Comparison of ENCODE assay signal across 17 cellular contexts in genomic region chr16:24482681-24483202, GRCh38. TPM values are rescaled to one million over a fixed set of nuclear protein-coding genes. Genes with fewer than 3 reads are reported as not detected.
DNase-seq lines count a peak whose midpoint lies in the region; ATAC-seq and TF ChIP-seq lines count a peak whose summit lies in the region.
"Had no signal": no experiment of that assay in that cellular context is flagged by ENCODE, and none has a peak within 500 bp of the region (broad histone marks: within the 10 kb centered on the region; RNA-seq: fewer than 3 reads in every experiment).

No MANE protein-coding gene starts in this region.

- no peak overlapping the region for H3K4me3 Mint-ChIP-seq in GM23338
- no peak overlapping the region for H3K4me3 Mint-ChIP-seq in endodermal cell
- H3K4me3 Mint-ChIP-seq in neural progenitor cell = peak overlapping the region; percentile 69
- H3K4me3 Mint-ChIP-seq: CD4-positive, alpha-beta T cell had no signal

- WGBS in endodermal cell (ENCODE audit: insufficient coverage in 1 of 2, insufficient read length in 1 of 2), 2 experiments = 2 to 14% methylated on average over 4 of the region's 4 CpGs
- WGBS in psoas muscle, 3 donors = 51 to 55% (median 55%) methylated on average over 4 of the region's 4 CpGs

- H3K4me3 ChIP-seq in GM23338 (no peak overlapping the region), endodermal cell (ENCODE audit: low read length) (peak overlapping the region; percentile 42), neural progenitor cell (peak overlapping the region; percentile 11), psoas muscle (no peak overlapping the region)
- H3K4me3 ChIP-seq: GM12878, HAP-1, SK-N-MC had no signal

- peaks cover 12% of the 10 kb centered on the region for H3K9me3 Mint-ChIP-seq in GM23338
- peaks cover 18% of the 10 kb centered on the region for H3K9me3 Mint-ChIP-seq in endodermal cell
- peaks cover 14% of the 10 kb centered on the region for H3K9me3 Mint-ChIP-seq in neural progenitor cell

- H2AFZ ChIP-seq in GM23338 = no peak overlapping the region
- H2AFZ ChIP-seq in neural progenitor cell (replicated peaks) = no peak overlapping the region

- H3K27ac Mint-ChIP-seq in GM23338 (no peak overlapping the region), endodermal cell (peak overlapping the region; percentile 81), neural progenitor cell (peak overlapping the region; percentile 80)
- H3K27ac Mint-ChIP-seq: CD4-positive, alpha-beta T cell had no signal

- H3K4me2 ChIP-seq in GM23338 (0 out of 2 replicates have a peak overlapping the region, but pooled peaks have one; percentile 13), neural progenitor cell (peak overlapping the region; percentile 55)

- peaks cover 42% of the 10 kb centered on the region for H3K27me3 ChIP-seq in GM23338 (ENCODE audit: insufficient read depth)
- no peaks in the 10 kb centered on the region for H3K27me3 ChIP-seq in endodermal cell (ENCODE audit: control insufficient read depth, insufficient read depth, low read length, poor library complexity, severe bottlenecking)
- peaks cover 96% of the 10 kb centered on the region for H3K27me3 ChIP-seq in neural progenitor cell
- peaks cover 0 to 4% (median 3%) of the 10 kb centered on the region in 3 donors for H3K27me3 ChIP-seq in psoas muscle (ENCODE audit: insufficient read depth in 3 of 3, low read length in 2 of 3)

- in situ Hi-C loops in KBM-7 (cut with MboI; ENCODE audit: low pct_unique_long_range_greater_than_20kb, low sequenced_read_pairs) = loop anchor here (25.0 kb wide), 1 partner anchor 120 kb away; no protein-coding TSS in a partner anchor

- H3K36me3 Mint-ChIP-seq in GM23338 (ENCODE audit: low read depth) (peaks cover 2% of the 10 kb centered on the region; the same call in 1 of the 3 replicates), endodermal cell (ENCODE audit: low read depth) (peaks cover 6% of the 10 kb centered on the region), neural progenitor cell (no peaks in the 10 kb centered on the region)

- H3K27me3 Mint-ChIP-seq in GM23338 (ENCODE audit: insufficient read depth, low read depth, poor library complexity) = peaks cover 43% of the 10 kb centered on the region
- H3K27me3 Mint-ChIP-seq in endodermal cell (ENCODE audit: insufficient read depth) = peaks cover 29% of the 10 kb centered on the region
- H3K27me3 Mint-ChIP-seq in neural progenitor cell (ENCODE audit: insufficient read depth, low read depth) = peaks cover 16% of the 10 kb centered on the region

- H3K9me3 ChIP-seq in endodermal cell (ENCODE audit: control insufficient read depth, low read length) (peaks cover 20% of the 10 kb centered on the region), neural progenitor cell (ENCODE audit: low read depth) (no peaks in the 10 kb centered on the region), psoas muscle (no peaks in the 10 kb centered on the region)

- H3K4me1 ChIP-seq in GM23338 (ENCODE audit: insufficient read depth) (peaks cover 4% of the 10 kb centered on the region; the same call in 1 of the 2 replicates), endodermal cell (ENCODE audit: control insufficient read depth, insufficient read depth, low read length) (peaks cover 4% of the 10 kb centered on the region), neural progenitor cell (peaks cover 16% of the 10 kb centered on the region), psoas muscle (no peaks in the 10 kb centered on the region)
- H3K4me1 ChIP-seq: HAP-1 had no signal

- no peak for TF ChIP-seq CTCF in GM23338 (conservative IDR thresholded peaks at IDR 0.05; ENCODE audit: low read depth in 2 of 2)
- TF ChIP-seq CTCF in endodermal cell (conservative IDR thresholded peaks at IDR 0.05) = no peak
- no peak for TF ChIP-seq CTCF in neural progenitor cell (IDR thresholded peaks at IDR 0.05)
- no peak for TF ChIP-seq CTCF in psoas muscle (IDR thresholded peaks at IDR 0.05)

- H3K4me1 Mint-ChIP-seq in GM23338 (peaks cover 13% of the 10 kb centered on the region), endodermal cell (peaks cover 23% of the 10 kb centered on the region), neural progenitor cell (peaks cover 39% of the 10 kb centered on the region)

- DNase-seq in GM23338 (ENCODE audit: low spot score) (peak; percentile 81), NCI-H69 (lab: John Stamatoyannopoulos, UW) (peak; percentile 49), endodermal cell (peak; percentile 83), neural progenitor cell (ENCODE audit: low spot score) (peak; percentile 86), psoas muscle (no peak), KBM-7 (no peak)
- DNase-seq: CD4-positive, alpha-beta T cell; DMS153; NCI-H1092 treated with DMSO at 0.1 percent for 48 hours; NCI-H1694 treated with DMSO at 0.1 percent for 48 hours; NCI-H510A treated with DMSO at 0.1 percent for 48 hours; NCI-H82; SHP77 had no signal

- H3K36me3 ChIP-seq in GM23338 (ENCODE audit: insufficient read depth) (no peaks in the 10 kb centered on the region), endodermal cell (ENCODE audit: control insufficient read depth, insufficient read depth, low read length) (no peaks in the 10 kb centered on the region), neural progenitor cell (no peaks in the 10 kb centered on the region), psoas muscle (ENCODE audit: insufficient read depth in 1 of 2, low read depth in 1 of 2) (no peaks in the 10 kb centered on the region)
- H3K36me3 ChIP-seq: HAP-1 had no signal

- H3K27ac ChIP-seq in GM23338 (ENCODE audit: low read depth) (no peak overlapping the region), endodermal cell (ENCODE audit: low read depth, low read length) (peak overlapping the region; percentile 56), neural progenitor cell (peak overlapping the region; percentile 35), psoas muscle (no peak overlapping the region)
- H3K27ac ChIP-seq: SK-N-MC had no signal

- intact Hi-C loops in psoas muscle (cut with DNase I) = no loop called here

- H4K20me1 ChIP-seq in GM23338 (replicated peaks; ENCODE audit: insufficient read depth) (0 out of 2 replicates have a peak, but pooled peaks cover 3% of the 10 kb centered on the region), neural progenitor cell (ENCODE audit: low read depth) (peaks cover 12% of the 10 kb centered on the region)

- H3K79me2 ChIP-seq in GM23338 (replicated peaks; ENCODE audit: insufficient read depth) (no peaks in the 10 kb centered on the region), neural progenitor cell (ENCODE audit: low read depth) (no peaks in the 10 kb centered on the region)

- no peaks in the 10 kb centered on the region; the same call in 1 of the 2 replicates for H3K9me2 ChIP-seq in GM23338 (ENCODE audit: insufficient read depth)

- ATAC-seq in GM23338 = peak; percentile 98
- no peak for ATAC-seq in GM21528 (IDR thresholded peaks at IDR 0.05; ENCODE audit: low FRiP score, unreplicated experiment)
- ATAC-seq in psoas muscle = no peak
- ATAC-seq: GM12878 had no signal

- no peaks in the 10 kb centered on the region for H3F3A ChIP-seq in GM23338 (replicated peaks; ENCODE audit: low read depth)
- H3F3A ChIP-seq in neural progenitor cell (ENCODE audit: low read depth) = peaks cover 23% of the 10 kb centered on the region

- H3K9ac ChIP-seq in endodermal cell (ENCODE audit: extremely low read depth, low read length, poor library complexity, severe bottlenecking) (no peak overlapping the region), neural progenitor cell (no peak overlapping the region)

TF ChIP-seq in GM23338, 12 proteins besides CTCF, POLR2A, EP300 and RAD21 (continues in another document):
- TF ChIP-seq CREB1 (CRISPR knock-in tag; IDR thresholded peaks at IDR 0.05; ENCODE audit: low read depth) = no peak

RNA-seq across cellular contexts. Expression of gene RBBP6, which starts 56.6 kb away (rescaled TPM):
- total RNA-seq in GM23338 (2014; rRNA removed; shearing (Covaris generic)) = 72.7 and 88.9 TPM in 2 replicates
- polyA plus RNA-seq in GM23338 (2016; fragmentation: Nextera tagmentation; extraction: Ambion mirVana) (40.2 and 40.7 TPM in 2 replicates), psoas muscle (10 to 100 TPM; 11.7 to 21.6 (median 15.4) TPM)
- total RNA-seq in endodermal cell (10 to 100 TPM; 70.3 to 76.6 TPM), neural progenitor cell (ENCODE audit: low replicate concordance) (73.3 and 81.0 TPM in 2 replicates), psoas muscle (10 to 100 TPM; 21.8 to 30.7 (median 25.7) TPM)
- polyA plus RNA-seq in endodermal cell (2013, experiment 1 of 2) = 67.2 TPM
- 73.7 TPM for polyA plus RNA-seq in endodermal cell (2013, experiment 2 of 2)

Comparison
In these comparisons a context has a peak if more than half of its experiments do, and no peak if none do; other contexts are left out.
1. DNase-seq: peak in GM23338 (single experiment), NCI-H69 (single experiment), endodermal cell (single experiment) and neural progenitor cell (single experiment); none in psoas muscle (0 of 2) and KBM-7 (single experiment).
2. H3K27ac ChIP-seq: peak in endodermal cell (single experiment) and neural progenitor cell (single experiment); none in GM23338 (single experiment) and psoas muscle (single experiment).
3. H3K4me3 ChIP-seq: peak in endodermal cell (single experiment) and neural progenitor cell (single experiment); none in GM23338 (single experiment) and psoas muscle (single experiment).